25 cellular contexts compared by ENCODE assay signal in genomic region chr16:51876934-51877333, GRCh38.
"Had no signal": no experiment of that assay in that cellular context is flagged by ENCODE, and none has a peak within 500 bp of the region (broad histone marks: within the 10 kb centered on the region; RNA-seq: fewer than 3 reads in every experiment).

No MANE protein-coding gene starts in this region.

- H3K27me3 ChIP-seq: breast epithelium, colonic mucosa, esophagus squamous epithelium, heart right ventricle, neutrophil, ovary, right atrium auricular region, transverse colon, vagina had no signal

- H3K4me1 ChIP-seq: breast epithelium, colonic mucosa, esophagus squamous epithelium, heart right ventricle, prostate gland, right atrium auricular region, transverse colon, vagina had no signal

- DNase-seq: activated CD4-positive, alpha-beta T cell treated with anti-CD3 and anti-CD28 coated beads for 36 hours; activated CD4-positive, alpha-beta T cell treated with anti-CD3 and anti-CD28 coated beads, Interleukin-2, amount 50 U/mL, for 4 hours; activated CD8-positive, alpha-beta memory T cell treated with anti-CD3 and anti-CD28 coated beads for 24 hours; activated CD8-positive, alpha-beta memory T cell treated with anti-CD3 and anti-CD28 coated beads, Interleukin-2, amount 50 U/mL, for 4 hours; activated naive CD4-positive, alpha-beta T cell treated with Interleukin-2 at 50 U/mL for 16 hours; activated naive CD8-positive, alpha-beta T cell treated with anti-CD3 and anti-CD28 coated beads for 36 hours; activated T-cell treated with anti-CD3 and anti-CD28 coated beads, Interleukin-2, amount 50 U/mL, for 24 hours; amniotic stem cell; colonic mucosa; dorsolateral prefrontal cortex; esophagus squamous epithelium; heart right ventricle; ovary; stimulated activated CD4-positive, alpha-beta T cell treated with anti-CD3 and anti-CD28 coated beads, Interleukin-12 subunit alpha, Interleukin-12 subunit beta, amount 100 ng/mL, for 4 hours; T-helper 1 cell; transverse colon had no signal

- H3K4me3 ChIP-seq: breast epithelium, colonic mucosa, dorsolateral prefrontal cortex, esophagus squamous epithelium, heart right ventricle, ovary, prostate gland, right atrium auricular region, transverse colon, vagina had no signal

- H3K4me1 Mint-ChIP-seq: activated CD4-positive, alpha-beta T cell treated with anti-CD3 and anti-CD28 coated beads for 36 hours; activated naive CD8-positive, alpha-beta T cell treated with anti-CD3 and anti-CD28 coated beads for 36 hours; activated T-helper 17 cell treated with anti-CD3 and anti-CD28 coated beads, Interleukin-2, amount 50 U/mL, for 72 hours; mesothelial cell of epicardium had no signal

- H3K27ac ChIP-seq: breast epithelium, dorsolateral prefrontal cortex, esophagus squamous epithelium, heart right ventricle, neutrophil, ovary, prostate gland, right atrium auricular region, vagina had no signal

- H3K36me3 ChIP-seq: breast epithelium, colonic mucosa, esophagus squamous epithelium, heart right ventricle, neutrophil, ovary, prostate gland, right atrium auricular region, transverse colon, vagina had no signal

- H3K9me3 ChIP-seq: breast epithelium, colonic mucosa, esophagus squamous epithelium, neutrophil, ovary, prostate gland, right atrium auricular region, transverse colon, vagina had no signal

- H3K9me3 Mint-ChIP-seq: activated naive CD8-positive, alpha-beta T cell treated with anti-CD3 and anti-CD28 coated beads for 36 hours; mesothelial cell of epicardium had no signal

- H3K27me3 Mint-ChIP-seq: activated naive CD8-positive, alpha-beta T cell treated with anti-CD3 and anti-CD28 coated beads for 36 hours; activated T-cell treated with anti-CD3 and anti-CD28 coated beads, Interleukin-2, amount 50 U/mL, for 24 hours; activated T-helper 17 cell treated with anti-CD3 and anti-CD28 coated beads, Interleukin-2, amount 50 U/mL, for 72 hours; natural killer cell treated with Interleukin-12 subunit alpha and Interleukin-12 subunit beta and Interleukin-15 and Interleukin-18, amount 100 ng/mL, for 72 hours; stimulated activated naive CD8-positive, alpha-beta T cell treated with anti-CD3 and anti-CD28 coated beads, Interleukin-15, Interleukin-2, amounts not matched to agents 100 ng/mL and 50 ng/mL, for 24 hours had no signal

- H3K27ac Mint-ChIP-seq: activated CD4-positive, alpha-beta T cell treated with anti-CD3 and anti-CD28 coated beads for 36 hours; activated naive CD8-positive, alpha-beta T cell treated with anti-CD3 and anti-CD28 coated beads for 36 hours; activated T-cell treated with anti-CD3 and anti-CD28 coated beads, Interleukin-2, amount 50 U/mL, for 24 hours; activated T-helper 17 cell treated with anti-CD3 and anti-CD28 coated beads, Interleukin-2, amount 50 U/mL, for 72 hours; mesothelial cell of epicardium; natural killer cell treated with Interleukin-12 subunit alpha and Interleukin-12 subunit beta and Interleukin-15 and Interleukin-18, amount 100 ng/mL, for 72 hours; stimulated activated naive CD8-positive, alpha-beta T cell treated with anti-CD3 and anti-CD28 coated beads, Interleukin-15, Interleukin-2, amounts not matched to agents 100 ng/mL and 50 ng/mL, for 24 hours had no signal

- ATAC-seq: activated CD4-positive, alpha-beta T cell treated with anti-CD3 and anti-CD28 coated beads for 36 hours; activated T-helper 17 cell treated with anti-CD3 and anti-CD28 coated beads, Interleukin-2, amount 50 U/mL, for 72 hours; heart right ventricle; natural killer cell treated with Interleukin-12 subunit alpha and Interleukin-12 subunit beta and Interleukin-15 and Interleukin-18, amount 100 ng/mL, for 72 hours had no signal

- H3K36me3 Mint-ChIP-seq: activated naive CD8-positive, alpha-beta T cell treated with anti-CD3 and anti-CD28 coated beads for 36 hours; mesothelial cell of epicardium; natural killer cell treated with Interleukin-12 subunit alpha and Interleukin-12 subunit beta and Interleukin-15 and Interleukin-18, amount 100 ng/mL, for 72 hours had no signal

- H3K4me3 Mint-ChIP-seq: activated CD4-positive, alpha-beta T cell treated with anti-CD3 and anti-CD28 coated beads for 36 hours; activated naive CD8-positive, alpha-beta T cell treated with anti-CD3 and anti-CD28 coated beads for 36 hours; activated T-cell treated with anti-CD3 and anti-CD28 coated beads, Interleukin-2, amount 50 U/mL, for 24 hours; activated T-helper 17 cell treated with anti-CD3 and anti-CD28 coated beads, Interleukin-2, amount 50 U/mL, for 72 hours; mesothelial cell of epicardium; natural killer cell treated with Interleukin-12 subunit alpha and Interleukin-12 subunit beta and Interleukin-15 and Interleukin-18, amount 100 ng/mL, for 72 hours; stimulated activated naive CD8-positive, alpha-beta T cell treated with anti-CD3 and anti-CD28 coated beads, Interleukin-15, Interleukin-2, amounts not matched to agents 100 ng/mL and 50 ng/mL, for 24 hours had no signal
